ENCODE assay signal across 1 cellular context in the genomic region with DNA sequence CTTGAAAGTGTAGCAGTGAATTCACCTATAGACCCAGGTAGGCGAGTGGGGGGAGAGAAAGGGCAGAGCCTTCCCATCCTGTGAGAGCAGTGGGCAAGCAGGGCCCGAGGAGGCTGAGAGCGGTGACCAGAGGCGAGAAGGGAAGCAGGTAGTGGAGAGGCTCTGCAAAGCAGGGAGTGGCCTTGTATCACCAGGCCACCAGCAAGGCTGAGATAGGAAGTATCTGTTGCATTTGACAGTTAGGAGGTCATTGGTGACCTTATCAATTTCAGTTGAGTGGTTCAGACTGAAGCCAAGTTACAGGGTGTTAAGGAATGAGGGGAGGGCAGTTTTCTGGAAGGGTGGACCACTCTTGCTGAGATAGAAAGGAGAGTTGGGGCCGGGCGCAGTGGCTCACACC.
TF ChIP-seq lines count a peak whose summit lies in the region.

No MANE protein-coding gene starts in this region.

TF ChIP-seq in GM12878, 131 proteins besides CTCF, POLR2A, EP300 and RAD21:
- TF ChIP-seq NFYA (IDR thresholded peaks at IDR 0.05; ENCODE audit: borderline replicate concordance, low read depth, low read length) (no peak), ZNF207 (IDR thresholded peaks at IDR 0.05; ENCODE audit: borderline replicate concordance) (no peak), TCF3 (IDR thresholded peaks at IDR 0.05; ENCODE audit: borderline replicate concordance, insufficient read depth, low read depth, low read length) (no peak), RAD51 (IDR thresholded peaks at IDR 0.05) (no peak), NRF1 (conservative IDR thresholded peaks at IDR 0.05; ENCODE audit: low read depth, low read length) (no peak)
- TF ChIP-seq, protein P1, sequence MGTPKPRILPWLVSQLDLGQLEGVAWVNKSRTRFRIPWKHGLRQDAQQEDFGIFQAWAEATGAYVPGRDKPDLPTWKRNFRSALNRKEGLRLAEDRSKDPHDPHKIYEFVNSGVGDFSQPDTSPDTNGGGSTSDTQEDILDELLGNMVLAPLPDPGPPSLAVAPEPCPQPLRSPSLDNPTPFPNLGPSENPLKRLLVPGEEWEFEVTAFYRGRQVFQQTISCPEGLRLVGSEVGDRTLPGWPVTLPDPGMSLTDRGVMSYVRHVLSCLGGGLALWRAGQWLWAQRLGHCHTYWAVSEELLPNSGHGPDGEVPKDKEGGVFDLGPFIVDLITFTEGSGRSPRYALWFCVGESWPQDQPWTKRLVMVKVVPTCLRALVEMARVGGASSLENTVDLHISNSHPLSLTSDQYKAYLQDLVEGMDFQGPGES (IDR thresholded peaks at IDR 0.05) = no peak
